Comparison of ENCODE assay signal across 21 cellular contexts in genomic region chr6:72111611-72112010, GRCh38.
"Had no signal": no experiment of that assay in that cellular context is flagged by ENCODE, and none has a peak within 500 bp of the region (broad histone marks: within the 10 kb centered on the region; RNA-seq: fewer than 3 reads in every experiment).

No MANE protein-coding gene starts in this region.

- H3K27ac ChIP-seq: dorsolateral prefrontal cortex, lower lobe of right lung, prostate gland, sigmoid colon, skin epidermis, spleen, testis, tibial artery had no signal

- H3K4me1 ChIP-seq: lower lobe of right lung, prostate gland, sigmoid colon, spleen, testis, tibial artery had no signal

- H3K9me3 Mint-ChIP-seq: type B pancreatic cell had no signal

- H3K9me3 ChIP-seq: lower lobe of right lung, prostate gland, sigmoid colon, spleen, testis, tibial artery had no signal

- H3K4me3 ChIP-seq: dorsolateral prefrontal cortex, lower lobe of right lung, prostate gland, sigmoid colon, skin epidermis, spleen, testis, tibial artery had no signal

- ATAC-seq: left ventricle myocardium superior; lower lobe of right lung; naive thymus-derived CD4-positive, alpha-beta T cell; right cardiac atrium; stimulated activated naive CD8-positive, alpha-beta T cell treated with anti-CD3 and anti-CD28 coated beads, Interleukin-15, Interleukin-2, amounts not matched to agents 100 U/mL and 50 U/mL, for 24 hours had no signal

- H3K27ac Mint-ChIP-seq: immature natural killer cell; naive thymus-derived CD4-positive, alpha-beta T cell; nephron; stimulated activated memory B cell treated with anti-CD40 and anti-IgM and Interleukin-4, amounts not matched to agents 10 μg/mL and 1 μg/mL and 100 μg/mL, for 72 hours; type B pancreatic cell had no signal

- H3K27me3 ChIP-seq: dorsolateral prefrontal cortex, sigmoid colon, spleen, testis, tibial artery had no signal

- H3K36me3 ChIP-seq: lower lobe of right lung, prostate gland, sigmoid colon, spleen, tibial artery had no signal

- DNase-seq: dorsolateral prefrontal cortex; effector CD4-positive, alpha-beta T cell; head of caudate nucleus; immature natural killer cell; left ventricle myocardium superior; lower lobe of right lung; naive thymus-derived CD4-positive, alpha-beta T cell; nucleus accumbens; right cardiac atrium; sigmoid colon; spleen; stimulated activated CD4-positive, alpha-beta T cell treated with anti-CD3 and anti-CD28 coated beads, Interleukin-4, amount 100 ng/mL, for 4 hours; stimulated activated naive CD8-positive, alpha-beta T cell treated with anti-CD3 and anti-CD28 coated beads, Interleukin-15, Interleukin-2, amounts not matched to agents 100 U/mL and 50 U/mL, for 24 hours; substantia nigra; testis; tibial artery had no signal

- H3K36me3 Mint-ChIP-seq: immature natural killer cell; naive thymus-derived CD4-positive, alpha-beta T cell; stimulated activated memory B cell treated with anti-CD40 and anti-IgM and Interleukin-4, amounts not matched to agents 10 μg/mL and 1 μg/mL and 100 μg/mL, for 72 hours; type B pancreatic cell had no signal

- H3K27me3 Mint-ChIP-seq: naive thymus-derived CD4-positive, alpha-beta T cell; stimulated activated memory B cell treated with anti-CD40 and anti-IgM and Interleukin-4, amounts not matched to agents 10 μg/mL and 1 μg/mL and 100 μg/mL, for 72 hours; type B pancreatic cell had no signal

- H3K4me1 Mint-ChIP-seq: immature natural killer cell; naive thymus-derived CD4-positive, alpha-beta T cell; nephron; stimulated activated memory B cell treated with anti-CD40 and anti-IgM and Interleukin-4, amounts not matched to agents 10 μg/mL and 1 μg/mL and 100 μg/mL, for 72 hours had no signal

- H3K4me3 Mint-ChIP-seq: immature natural killer cell; naive thymus-derived CD4-positive, alpha-beta T cell; nephron; stimulated activated memory B cell treated with anti-CD40 and anti-IgM and Interleukin-4, amounts not matched to agents 10 μg/mL and 1 μg/mL and 100 μg/mL, for 72 hours; type B pancreatic cell had no signal
